Comparison of ENCODE assay signal across 9 cellular contexts in genomic region chr14:54440037-54440436, GRCh38. TPM values are rescaled to one million over a fixed set of nuclear protein-coding genes. Genes with fewer than 3 reads are reported as not detected.
DNase-seq lines count a peak whose midpoint lies in the region; ATAC-seq, FAIRE-seq and TF ChIP-seq lines count a peak whose summit lies in the region.
"Had no signal": no experiment of that assay in that cellular context is flagged by ENCODE, and none has a peak within 500 bp of the region (broad histone marks: within the 10 kb centered on the region; RNA-seq: fewer than 3 reads in every experiment).

No MANE protein-coding gene starts in this region.

- no peaks in the 10 kb centered on the region for H3K27me3 ChIP-seq in foreskin keratinocyte
- H3K27me3 ChIP-seq in small intestine (ENCODE audit: control insufficient read depth in 2 of 2, insufficient read depth in 2 of 2, low read length in 2 of 2): no peaks in the 10 kb centered on the region

- no peak for TF ChIP-seq POLR2A in GM12891 (IDR thresholded peaks at IDR 0.05; ENCODE audit: low read depth, low read length)

- H3K4me3 ChIP-seq in HFF-Myc (replicated peaks; ENCODE audit: low read depth, low read length): peak overlapping the region; percentile 59
- peak overlapping the region; percentile 83 for H3K4me3 ChIP-seq in WI38 (ENCODE audit: low read depth, low read length)
- H3K4me3 ChIP-seq in small intestine (ENCODE audit: low read depth in 1 of 2, low read length in 2 of 2): peak overlapping the region; percentile 76 to 77

- no peaks in the 10 kb centered on the region for H3K36me3 ChIP-seq in small intestine (ENCODE audit: control insufficient read depth in 2 of 2, insufficient read depth in 2 of 2, low read length in 2 of 2)

- H3K27ac ChIP-seq in foreskin keratinocyte (peak overlapping the region; percentile 80), small intestine (ENCODE audit: low read depth in 1 of 2, low read length in 1 of 2) (peak overlapping the region; percentile 91 to 94)

- 23 to 52% (median 39%) methylated on average over 7 of the region's 7 CpGs for WGBS in small intestine, 3 donors

- TF ChIP-seq CTCF in HFF-Myc (IDR thresholded peaks at IDR 0.05; ENCODE audit: low read depth, low read length, missing control alignments) (no peak), WI38 (IDR thresholded peaks at IDR 0.05; ENCODE audit: low read depth, low read length) (no peak), foreskin keratinocyte (conservative IDR thresholded peaks at IDR 0.05) (no peak)

- H3K4me1 ChIP-seq in foreskin keratinocyte: peaks cover 16% of the 10 kb centered on the region
- peaks cover 2 to 4% of the 10 kb centered on the region in 2 donors for H3K4me1 ChIP-seq in small intestine (ENCODE audit: control insufficient read depth in 2 of 2, insufficient read depth in 1 of 2, low read depth in 1 of 2, low read length in 1 of 2)

- DNase-seq in HFF-Myc (ENCODE audit: extremely low read depth, low read depth) (no peak), foreskin keratinocyte (no peak), small intestine (no peak), GM12891 (ENCODE audit: insufficient read length, low spot score) (no peak), OCI-M2 (lab: John Stamatoyannopoulos, UW; ENCODE audit: unreplicated experiment) (no peak), NCI-H774 (lab: John Stamatoyannopoulos, UW) (no peak), NCI-H69 (lab: John Stamatoyannopoulos, UW) (no peak)

- no peak for ATAC-seq in foreskin keratinocyte

- FAIRE-seq in small intestine (lab: Jason Lieb, UNC) (no peak), GM12891 (lab: Jason Lieb, UNC) (no peak)
- FAIRE-seq: islet of Langerhans had no signal

- no peaks in the 10 kb centered on the region for H3K9me3 ChIP-seq in small intestine (ENCODE audit: control insufficient read depth, low read depth)

TF ChIP-seq in GM12891, 5 proteins besides CTCF, POLR2A, EP300 and RAD21:
- TF ChIP-seq TAF1 (IDR thresholded peaks at IDR 0.05; ENCODE audit: low read depth, low read length) (no peak), POLR2AphosphoS5 (IDR thresholded peaks at IDR 0.05; ENCODE audit: low read depth, low read length) (no peak), SPI1 (IDR thresholded peaks at IDR 0.05; ENCODE audit: low read depth, low read length) (no peak), POU2F2 (IDR thresholded peaks at IDR 0.05; ENCODE audit: low read depth, low read length) (no peak), PAX5 (IDR thresholded peaks at IDR 0.05; ENCODE audit: insufficient read depth, low read length, severe bottlenecking) (no peak)

RNA-seq across cellular contexts. Expression of gene CNIH1, which starts 1.1 kb away (rescaled TPM):
- total RNA-seq in foreskin keratinocyte: 117 and 119 TPM in 2 replicates
- 110 and 127 TPM in 2 replicates for polyA plus RNA-seq in foreskin keratinocyte
- 100 to 1,000 TPM in 2 of 3 donors, 10 to 100 TPM in 1; 70.7 to 201 (median 126) TPM for polyA plus RNA-seq in small intestine
- polyA plus RNA-seq in GM12891 (2012; ENCODE audit: low read depth, missing spikeins): 68.4 TPM

RNA-seq across cellular contexts. Expression of gene CDKN3, which starts 43.2 kb away (rescaled TPM):
- total RNA-seq in foreskin keratinocyte: 61.1 and 79.3 TPM in 2 replicates
- polyA plus RNA-seq in foreskin keratinocyte: 63.7 and 88.0 TPM in 2 replicates
- polyA plus RNA-seq in small intestine: 10 to 100 TPM in 2 of 3 donors, 1 to 10 TPM in 1; 2.2 to 56.3 (median 10.1) TPM
- 60.9 TPM for polyA plus RNA-seq in GM12891 (2012; ENCODE audit: low read depth, missing spikeins)

RNA-seq across cellular contexts. Expression of gene GMFB, which starts 48.7 kb away (rescaled TPM):
- total RNA-seq in foreskin keratinocyte: 57.6 and 58.2 TPM in 2 replicates
- 19.0 and 21.2 TPM in 2 replicates for polyA plus RNA-seq in foreskin keratinocyte
- polyA plus RNA-seq in small intestine: 10 to 100 TPM; 25.9 to 38.0 (median 29.1) TPM
- 22.6 TPM for polyA plus RNA-seq in GM12891 (2012; ENCODE audit: low read depth, missing spikeins)
